ENCODE assay signal across 7 cellular contexts in the genomic region with DNA sequence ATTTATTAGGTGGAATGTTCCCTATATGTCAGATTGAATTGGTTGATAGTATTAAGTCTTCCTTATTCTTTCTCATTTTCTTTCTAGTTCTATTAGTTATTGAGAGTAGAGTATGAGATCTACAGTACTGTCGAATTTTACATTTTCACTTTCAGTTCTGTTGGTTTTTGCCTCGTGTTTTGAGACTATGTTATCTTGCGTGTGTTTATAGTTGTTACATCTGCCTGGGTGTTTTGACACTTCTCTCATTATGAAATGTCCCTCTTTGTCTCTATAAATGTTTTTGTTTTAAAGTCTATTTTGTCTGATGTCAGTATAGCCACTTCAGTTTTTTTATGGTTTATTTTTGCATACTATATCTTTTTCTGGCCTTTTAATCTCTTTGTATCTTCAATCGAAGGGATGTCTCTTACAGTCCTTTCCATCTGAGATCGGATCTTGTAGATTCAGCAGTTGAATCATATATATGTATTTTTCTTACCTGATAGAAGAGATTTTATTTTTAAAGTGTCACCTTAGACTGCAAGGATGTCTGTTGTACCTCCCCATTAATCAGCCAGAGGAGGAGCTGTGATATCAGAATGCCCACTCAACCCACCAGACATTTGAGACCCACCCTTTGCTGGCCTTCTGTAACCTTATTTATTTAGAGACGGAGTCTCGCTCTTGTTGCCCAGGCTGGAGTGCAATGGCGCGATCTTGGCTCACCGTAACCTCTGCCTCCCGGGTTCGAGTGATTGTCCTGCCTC. TPM values are rescaled to one million over a fixed set of nuclear protein-coding genes. Genes with fewer than 3 reads are reported as not detected.
DNase-seq lines count a peak whose midpoint lies in the region; ATAC-seq, FAIRE-seq and TF ChIP-seq lines count a peak whose summit lies in the region.

No MANE protein-coding gene starts in this region.

- H3K23me2 ChIP-seq in H9 (ENCODE audit: insufficient read length, low read depth, low read length, poor library complexity, severe bottlenecking), result no peaks in the 10 kb centered on the region

- peaks cover 13% of the 10 kb centered on the region for H3K36me3 Mint-ChIP-seq in HFFc6 (ENCODE audit: low read depth)
- peaks cover 6 to 28% (median 15%) of the 10 kb centered on the region in 3 experiments; a peak in 6 of 7 replicates for H3K36me3 Mint-ChIP-seq in H9 (ENCODE audit: insufficient read depth in 1 of 3, low read depth in 3 of 3)

- no peak overlapping the region for H3T11ph ChIP-seq in H9 (ENCODE audit: low read length)

- H3K4me1 ChIP-seq in adrenal gland (replicated peaks in 1 of 2), result peaks cover 8 to 30% of the 10 kb centered on the region in 2 donors
- peaks cover 0 to 6% of the 10 kb centered on the region in 2 experiments for H3K4me1 ChIP-seq in neutrophil (ENCODE audit: control insufficient read depth in 1 of 2, insufficient read depth in 1 of 2, low read depth in 1 of 2, low read length in 1 of 2)
- H3K4me1 ChIP-seq in H9 (ENCODE audit: insufficient read depth, low read length), result no peaks in the 10 kb centered on the region

- H4K20me1 ChIP-seq in H9 (ENCODE audit: control insufficient read depth, insufficient read depth, insufficient read length), result no peaks in the 10 kb centered on the region

- ATAC-seq in HG03457 (IDR thresholded peaks at IDR 0.05; ENCODE audit: unreplicated experiment) (no peak), HG03442 (IDR thresholded peaks at IDR 0.05; ENCODE audit: unreplicated experiment) (no peak)

- H2BK120ac ChIP-seq in H9 (ENCODE audit: low read depth, low read length, poor library complexity, severe bottlenecking), result no peak overlapping the region

- H4K91ac ChIP-seq in H9 (ENCODE audit: insufficient read length, low read depth, low read length), result no peak overlapping the region

- peak overlapping the region in 1 of 4 donors; percentile 24 for H3K4me3 ChIP-seq in adrenal gland
- no peak overlapping the region for H3K4me3 ChIP-seq in neutrophil (ENCODE audit: low read depth in 1 of 2, low read length in 1 of 2)

- H4K8ac ChIP-seq in H9 (replicated peaks; ENCODE audit: insufficient read length, low read depth, low read length), result no peak overlapping the region

- no peak overlapping the region for H2BK5ac ChIP-seq in H9 (ENCODE audit: insufficient read length, low read length)

- H3K4me2 ChIP-seq in H9 (ENCODE audit: insufficient read depth, insufficient read length, low read length), result no peak overlapping the region

- no peak overlapping the region for H4K5ac ChIP-seq in H9 (ENCODE audit: insufficient read length, low read depth, low read length)

- peak overlapping the region; percentile 57 for H3K4me3 Mint-ChIP-seq in HFFc6
- H3K4me3 Mint-ChIP-seq in H9, result no peak overlapping the region

- H3K4me1 Mint-ChIP-seq in HFFc6 (ENCODE audit: low read depth), result peaks cover 14% of the 10 kb centered on the region
- H3K4me1 Mint-ChIP-seq in H9, result peaks cover under 1 to 6% of the 10 kb centered on the region in 2 experiments

- H3K9me3 ChIP-seq in adrenal gland (replicated peaks in 1 of 3), result no peaks in the 10 kb centered on the region
- no peaks in the 10 kb centered on the region for H3K9me3 ChIP-seq in neutrophil
- no peaks in the 10 kb centered on the region for H3K9me3 ChIP-seq in H9 (ENCODE audit: control insufficient read depth, low read depth, low read length)

- H3K79me2 ChIP-seq in H9 (ENCODE audit: insufficient read depth, low read length), result peaks cover 47% of the 10 kb centered on the region; the same call in 1 of the 2 replicates

- no peak overlapping the region for H2BK12ac ChIP-seq in H9 (ENCODE audit: insufficient read length, low read depth, low read length)

- no peak for TF ChIP-seq POLR2A in GM12891 (IDR thresholded peaks at IDR 0.05; ENCODE audit: low read depth, low read length)
- no peak for TF ChIP-seq POLR2A in adrenal gland (IDR thresholded peaks at IDR 0.05)

- no peak overlapping the region for H3K18ac ChIP-seq in H9 (ENCODE audit: insufficient read length, low read depth, low read length)

- H2BK20ac ChIP-seq in H9 (ENCODE audit: low read depth, low read length, poor library complexity, severe bottlenecking), result no peak overlapping the region

- H2BK15ac ChIP-seq in H9 (ENCODE audit: low read depth, low read length), result no peak overlapping the region

- no peak overlapping the region for H3K4ac ChIP-seq in H9 (ENCODE audit: low read depth, low read length)

- 55 to 58% (median 57%) methylated on average over 11 to 12 of the region's 12 CpGs for WGBS in adrenal gland, 4 donors
- no CpG with 5 or more reads among the region's 12 CpGs for WGBS in H9 (ENCODE audit: extremely low coverage, insufficient read length, low lambda C conversion rate)

- no peaks in the 10 kb centered on the region for H3K27me3 ChIP-seq in adrenal gland
- H3K27me3 ChIP-seq in neutrophil, result no peaks in the 10 kb centered on the region
- H3K27me3 ChIP-seq in H9 (ENCODE audit: insufficient read depth, low read length), result no peaks in the 10 kb centered on the region

- peak; percentile 28 for FAIRE-seq in GM12891 (lab: Jason Lieb, UNC)

- no peak overlapping the region for H3K56ac ChIP-seq in H9 (ENCODE audit: insufficient read length, low read depth, low read length)

- peaks cover 18% of the 10 kb centered on the region for H3K79me1 ChIP-seq in H9 (ENCODE audit: insufficient read depth, low read depth, low read length, poor library complexity, severe bottlenecking)

- no peak overlapping the region for H2AFZ ChIP-seq in H9 (ENCODE audit: low read length)

- H3K14ac ChIP-seq in H9 (ENCODE audit: insufficient read depth, low read length), result no peak overlapping the region

- no peak overlapping the region for H2AK5ac ChIP-seq in H9 (ENCODE audit: insufficient read length, low read length)

- no peaks in the 10 kb centered on the region; the same call in 1 of the 2 replicates for H3K27me3 Mint-ChIP-seq in HFFc6 (ENCODE audit: insufficient read depth)
- H3K27me3 Mint-ChIP-seq in H9 (ENCODE audit: low read depth), result no peaks in the 10 kb centered on the region

- intact Hi-C loops in adrenal gland (cut with DNase I), result no loop called here

- no peaks in the 10 kb centered on the region for H3K9me3 Mint-ChIP-seq in HFFc6
- no peaks in the 10 kb centered on the region; a peak in 1 of 5 replicates for H3K9me3 Mint-ChIP-seq in H9

- H3K27ac Mint-ChIP-seq in HFFc6 (peak overlapping the region; percentile 12; the same call in 1 of the 2 replicates), H9 (peak overlapping the region in 1 of 3 experiments; percentile 38; a peak in 2 of 7 replicates)

- no peak overlapping the region for H3K9ac ChIP-seq in H9 (ENCODE audit: extremely low read depth, insufficient read length, low read length)

- TF ChIP-seq CTCF in HFFc6 (IDR thresholded peaks at IDR 0.05) (no peak), adrenal gland (IDR thresholded peaks at IDR 0.05) (no peak), neutrophil (IDR thresholded peaks at IDR 0.05) (no peak), H9 (conservative IDR thresholded peaks at IDR 0.05) (no peak)

- no peak overlapping the region for H3K23ac ChIP-seq in H9 (ENCODE audit: insufficient read length, low read depth, low read length)

- DNase-seq in GM12891 (ENCODE audit: insufficient read length, low spot score), result no peak
- no peak for DNase-seq in HFFc6
- DNase-seq in adrenal gland, result no peak
- no peak for DNase-seq in H9

- H3K27ac ChIP-seq in adrenal gland (peak overlapping the region in 4 of 5 donors; percentile 23 to 53 (median 40)), neutrophil (peak overlapping the region; percentile 59), H9 (ENCODE audit: insufficient read length, low read depth, low read length) (no peak overlapping the region)

- H3K36me3 ChIP-seq in adrenal gland (replicated peaks in 1 of 2), result no peaks in the 10 kb centered on the region
- peaks cover 4% of the 10 kb centered on the region for H3K36me3 ChIP-seq in neutrophil

TF ChIP-seq in GM12891, 5 proteins besides CTCF, POLR2A, EP300 and RAD21:
- TF ChIP-seq POU2F2 (IDR thresholded peaks at IDR 0.05; ENCODE audit: low read depth, low read length) (no peak), POLR2AphosphoS5 (IDR thresholded peaks at IDR 0.05; ENCODE audit: low read depth, low read length) (no peak), SPI1 (IDR thresholded peaks at IDR 0.05; ENCODE audit: low read depth, low read length) (no peak), TAF1 (IDR thresholded peaks at IDR 0.05; ENCODE audit: low read depth, low read length) (no peak), PAX5 (IDR thresholded peaks at IDR 0.05; ENCODE audit: insufficient read depth, low read length, severe bottlenecking) (no peak)

RNA-seq across cellular contexts. Expression of a gene that starts 20.7 kb away (rescaled TPM):
- polyA plus RNA-seq in GM12891 (2012; ENCODE audit: low read depth, missing spikeins), result 37.8 TPM
- 100 to 1,000 TPM in 1 of 6 experiments, 10 to 100 TPM in 5; 41.0 to 116 (median 46.9) TPM for total RNA-seq in HFFc6 (2021; fragmentation: NEBNext Ultra II Directional; extraction: Animal tissue kit (Norgen Biotek cat#: 25700))
- total RNA-seq in adrenal gland (100 to 1,000 TPM in 2 of 8 donors, 10 to 100 TPM in 6; 46.1 to 171 (median 73.8) TPM), H9 (2021) (112 and 121 TPM in 2 replicates)
- polyA plus RNA-seq in adrenal gland, result 100 to 1,000 TPM in 1 of 3 donors, 10 to 100 TPM in 2; 42.0 to 107 (median 75.2) TPM

RNA-seq across cellular contexts. Expression of a gene that starts 34.0 kb away (rescaled TPM):
- polyA plus RNA-seq in GM12891 (2012; ENCODE audit: low read depth, missing spikeins), result 15.7 TPM
- total RNA-seq in HFFc6 (2021; fragmentation: NEBNext Ultra II Directional; extraction: Animal tissue kit (Norgen Biotek cat#: 25700)), result 10 to 100 TPM; 15.9 to 18.2 (median 17.1) TPM
- 10 to 100 TPM; 19.5 to 59.4 (median 35.7) TPM for total RNA-seq in adrenal gland
- polyA plus RNA-seq in adrenal gland, result 100 to 1,000 TPM in 2 of 3 donors, 10 to 100 TPM in 1; 14.1 to 194 (median 125) TPM
- 26.4 and 34.4 TPM in 2 replicates for total RNA-seq in H9 (2021)

RNA-seq across cellular contexts. Expression of a gene that starts 49.2 kb away (rescaled TPM):
- 20.4 TPM for polyA plus RNA-seq in GM12891 (2012; ENCODE audit: low read depth, missing spikeins)
- 10 to 100 TPM; 23.9 to 34.4 (median 25.4) TPM for total RNA-seq in HFFc6 (2021; fragmentation: NEBNext Ultra II Directional; extraction: Animal tissue kit (Norgen Biotek cat#: 25700))
- 10 to 100 TPM in 7 of 8 donors, 1 to 10 TPM in 1; 5.2 to 26.2 (median 15.1) TPM for total RNA-seq in adrenal gland
- polyA plus RNA-seq in adrenal gland, result 10 to 100 TPM in 2 of 3 donors, 1 to 10 TPM in 1; 7.9 to 33.5 (median 33.2) TPM
- total RNA-seq in H9 (2021), result 79.2 and 82.3 TPM in 2 replicates
